In the genomic region with DNA sequence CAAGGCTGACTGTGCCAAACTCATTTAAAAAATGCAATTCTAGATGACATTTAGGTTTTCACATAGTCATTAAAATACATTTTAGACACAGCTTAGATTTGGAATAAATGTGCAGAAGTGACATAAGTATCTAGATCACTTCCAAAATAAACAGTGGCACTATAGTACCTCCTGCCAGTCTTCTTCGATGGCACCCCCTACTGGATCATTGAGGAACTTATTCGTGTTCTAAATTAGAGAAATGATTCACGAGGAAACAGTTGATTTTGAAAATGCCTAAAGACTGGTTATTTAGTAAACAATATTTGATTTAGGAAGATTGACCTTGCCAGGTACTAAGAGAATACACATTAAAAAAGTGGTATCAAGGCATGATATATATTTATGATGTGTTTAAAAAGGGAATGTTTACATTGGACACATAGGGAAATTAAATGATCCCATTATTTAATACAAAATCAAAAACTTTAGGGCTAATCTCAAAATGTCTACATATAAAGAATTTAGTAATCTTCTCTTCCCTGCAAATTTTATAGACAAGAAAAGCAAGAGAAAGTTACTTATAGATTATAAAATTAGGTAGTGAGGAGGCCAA, we compare ENCODE assay signal across 8 cellular contexts.
DNase-seq lines count a peak whose midpoint lies in the region; ATAC-seq and TF ChIP-seq lines count a peak whose summit lies in the region.

No MANE protein-coding gene starts in this region.

- H3K27ac Mint-ChIP-seq in activated T-helper 1 cell treated with anti-CD3 and anti-CD28 coated beads, Interleukin-12 subunit alpha, Interleukin-12 subunit beta, Interleukin-2, Interleukin-4 antibody, amounts not matched to agents 30 ng/mL and 10 ng/mL and 1 ng/mL, durations not matched to agents 14 hours and 24 hours and 36 hours, result no peak overlapping the region

- H3K4me3 ChIP-seq in WERI-Rb-1 (ENCODE audit: low read depth, low read length) (no peak overlapping the region), heart right ventricle (no peak overlapping the region)

- H3K36me3 Mint-ChIP-seq in activated T-helper 1 cell treated with anti-CD3 and anti-CD28 coated beads, Interleukin-12 subunit alpha, Interleukin-12 subunit beta, Interleukin-2, Interleukin-4 antibody, amounts not matched to agents 30 ng/mL and 10 ng/mL and 1 ng/mL, durations not matched to agents 14 hours and 24 hours and 36 hours (ENCODE audit: low read depth), result no peaks in the 10 kb centered on the region

- CTCF ChIA-PET in GM10248 (lab: Yijun Ruan, JAX), result interaction anchor here (1.0 to 1.8 kb wide), 5 partner anchors 10 to 674 kb away, joined by 3 to 7 read pairs (median 3); no protein-coding TSS in a partner anchor

- intact Hi-C loops in heart right ventricle (cut with DNase I), result loop anchor here in 4 of 10 donors (5.0 to 10.0 kb wide), 4 partner anchors 85 to 675 kb away; no protein-coding TSS in a partner anchor
- intact Hi-C loops in activated T-helper 1 cell treated with anti-CD3 and anti-CD28 coated beads, Interleukin-12 subunit alpha, Interleukin-12 subunit beta, Interleukin-2, Interleukin-4 antibody, amounts not matched to agents 30 ng/mL and 10 ng/mL and 1 ng/mL, durations not matched to agents 14 hours and 24 hours and 36 hours (cut with micrococcal nuclease), result loop anchor here (1.0 kb wide), 1 partner anchor 673 kb away; no protein-coding TSS in a partner anchor

- ATAC-seq in HG02571 (IDR thresholded peaks at IDR 0.05; ENCODE audit: unreplicated experiment) (peak; percentile 80), heart right ventricle (peak in 7 of 8 donors; percentile 46 to 79 (median 62))
- no peak for ATAC-seq in stimulated activated naive CD8-positive, alpha-beta T cell treated with anti-CD3 and anti-CD28 coated beads, Interleukin-15, Interleukin-2, amounts not matched to agents 100 U/mL and 50 U/mL, for 24 hours

- H3K36me3 ChIP-seq in WERI-Rb-1 (no peaks in the 10 kb centered on the region), heart right ventricle (peaks cover 0 to 9% (median 0%) of the 10 kb centered on the region in 9 donors)

- H3K27ac ChIP-seq in WERI-Rb-1 (no peak overlapping the region), heart right ventricle (peak overlapping the region in 3 of 10 donors; percentile 15 to 35 (median 30))

- TF ChIP-seq CTCF in GM10248 (IDR thresholded peaks at IDR 0.05; ENCODE audit: control extremely low read depth, extremely low read depth, low read depth, missing control alignments) (peak; percentile 47), WERI-Rb-1 (IDR thresholded peaks at IDR 0.05; ENCODE audit: low read depth, low read length) (peak; percentile 45), heart right ventricle (IDR thresholded peaks at IDR 0.05) (peak; percentile 69 to 79 (median 74))

- peaks cover 0 to 32% (median 11%) of the 10 kb centered on the region in 9 donors for H3K4me1 ChIP-seq in heart right ventricle

- H3K27me3 ChIP-seq in WERI-Rb-1 (ENCODE audit: insufficient read depth, low read depth, severe bottlenecking) (no peaks in the 10 kb centered on the region), heart right ventricle (no peaks in the 10 kb centered on the region)

- WGBS in heart right ventricle, 2 donors, result 1 to 4% methylated on average over 3 of the region's 3 CpGs

- POLR2A ChIA-PET in GM10248 (lab: Yijun Ruan, JAX), result no interaction called here

- H3K4me3 Mint-ChIP-seq in activated T-helper 1 cell treated with anti-CD3 and anti-CD28 coated beads, Interleukin-12 subunit alpha, Interleukin-12 subunit beta, Interleukin-2, Interleukin-4 antibody, amounts not matched to agents 30 ng/mL and 10 ng/mL and 1 ng/mL, durations not matched to agents 14 hours and 24 hours and 36 hours, result no peak overlapping the region

- H3K27me3 Mint-ChIP-seq in activated T-helper 1 cell treated with anti-CD3 and anti-CD28 coated beads, Interleukin-12 subunit alpha, Interleukin-12 subunit beta, Interleukin-2, Interleukin-4 antibody, amounts not matched to agents 30 ng/mL and 10 ng/mL and 1 ng/mL, durations not matched to agents 14 hours and 24 hours and 36 hours (ENCODE audit: insufficient read depth), result no peaks in the 10 kb centered on the region

- DNase-seq in A172 (ENCODE audit: low spot score) (peak; percentile 57), GM10248 (ENCODE audit: extremely low spot score) (peak; percentile 36), NCI-H1694 (lab: John Stamatoyannopoulos, UW) (peak; percentile 79), WERI-Rb-1 (peak; percentile 40), heart right ventricle (peak in 1 of 2 donors; percentile 48)
- peak; percentile 22 for DNase-seq in stimulated activated naive CD8-positive, alpha-beta T cell treated with anti-CD3 and anti-CD28 coated beads, Interleukin-15, Interleukin-2, amounts not matched to agents 100 U/mL and 50 U/mL, for 24 hours
- no peak for DNase-seq in activated T-helper 1 cell treated with anti-CD3 and anti-CD28 coated beads, Interleukin-12 subunit alpha, Interleukin-12 subunit beta, Interleukin-2, Interleukin-4 antibody, amounts not matched to agents 30 ng/mL and 10 ng/mL and 1 ng/mL, durations not matched to agents 14 hours and 24 hours and 36 hours (ENCODE audit: low spot score)

- no peaks in the 10 kb centered on the region for H3K9me3 Mint-ChIP-seq in activated T-helper 1 cell treated with anti-CD3 and anti-CD28 coated beads, Interleukin-12 subunit alpha, Interleukin-12 subunit beta, Interleukin-2, Interleukin-4 antibody, amounts not matched to agents 30 ng/mL and 10 ng/mL and 1 ng/mL, durations not matched to agents 14 hours and 24 hours and 36 hours

- H3K9me3 ChIP-seq in WERI-Rb-1 (ENCODE audit: severe bottlenecking) (no peaks in the 10 kb centered on the region), heart right ventricle (no peaks in the 10 kb centered on the region)

- no peaks in the 10 kb centered on the region for H3K4me1 Mint-ChIP-seq in activated T-helper 1 cell treated with anti-CD3 and anti-CD28 coated beads, Interleukin-12 subunit alpha, Interleukin-12 subunit beta, Interleukin-2, Interleukin-4 antibody, amounts not matched to agents 30 ng/mL and 10 ng/mL and 1 ng/mL, durations not matched to agents 14 hours and 24 hours and 36 hours (ENCODE audit: low read depth)
